ENCODE assay signal across 8 cellular contexts in genomic region chr17:4365628-4366311, GRCh38. TPM values are rescaled to one million over a fixed set of nuclear protein-coding genes. Genes with fewer than 3 reads are reported as not detected.
DNase-seq lines count a peak whose midpoint lies in the region; ATAC-seq and TF ChIP-seq lines count a peak whose summit lies in the region.

No MANE protein-coding gene starts in this region.

- CTCF ChIA-PET in activated CD4-positive, alpha-beta T cell treated with anti-CD3 and anti-CD28 coated beads for 36 hours (lab: Charles Lee): interaction anchor here (0.7 to 1.1 kb wide), 2 partner anchors 55 to 152 kb away, joined by 3 read pairs; no protein-coding TSS in a partner anchor
- CTCF ChIA-PET in SK-N-SH (lab: Yijun Ruan, JAX): interaction anchor here (1.3 to 3.6 kb wide), 5 partner anchors 23 to 150 kb away, joined by 3 to 18 read pairs (median 5); partner anchors contain the start of gene ANKFY1

- H3K27ac ChIP-seq in SK-N-SH (ENCODE audit: low read depth in 2 of 2, low read length in 1 of 2): peak overlapping the region; percentile 78 to 89
- H3K27ac ChIP-seq in liver (ENCODE audit: low read depth in 1 of 2, low read length in 2 of 2): peak overlapping the region; percentile 93 to 95

- POLR2A ChIA-PET in activated CD4-positive, alpha-beta T cell treated with anti-CD3 and anti-CD28 coated beads for 36 hours (lab: Charles Lee): no interaction called here
- POLR2A ChIA-PET in SK-N-SH (lab: Yijun Ruan, JAX): interaction anchor here (0.5 kb wide), 1 partner anchor 10 kb away, joined by 4 read pairs; no protein-coding TSS in a partner anchor

- H3K79me2 ChIP-seq in SK-N-SH (ENCODE audit: insufficient read depth): peaks cover 56% of the 10 kb centered on the region

- TF ChIP-seq EP300 in SK-N-SH (IDR thresholded peaks at IDR 0.05; ENCODE audit: borderline replicate concordance in 1 of 2, low read depth in 1 of 2, low read length in 1 of 2): no peak

- peaks cover 31% of the 10 kb centered on the region for H3K4me1 Mint-ChIP-seq in activated CD4-positive, alpha-beta T cell treated with anti-CD3 and anti-CD28 coated beads for 36 hours

- H4K20me1 ChIP-seq in SK-N-SH (ENCODE audit: insufficient read depth): peaks cover 40% of the 10 kb centered on the region

- 2% methylated on average over 30 of the region's 81 CpGs for WGBS in SK-N-SH (ENCODE audit: low lambda C conversion rate)
- WGBS in liver: under 1% methylated on average over 81 of the region's 81 CpGs

- H3K9me3 ChIP-seq in SK-N-SH: no peaks in the 10 kb centered on the region
- no peaks in the 10 kb centered on the region for H3K9me3 ChIP-seq in liver (ENCODE audit: control insufficient read depth in 4 of 4, low read length in 3 of 4)

- no peaks in the 10 kb centered on the region for H3K27me3 Mint-ChIP-seq in activated CD4-positive, alpha-beta T cell treated with anti-CD3 and anti-CD28 coated beads for 36 hours

- H3K27me3 ChIP-seq in SK-N-SH (ENCODE audit: insufficient read depth) (no peaks in the 10 kb centered on the region), liver (ENCODE audit: control insufficient read depth in 4 of 4, insufficient read depth in 4 of 4, low read length in 3 of 4) (no peaks in the 10 kb centered on the region)

- intact Hi-C loops in activated CD4-positive, alpha-beta T cell treated with anti-CD3 and anti-CD28 coated beads for 36 hours (cut with DNase I, micrococcal nuclease): loop anchor here (1.0 to 10.0 kb wide), 20 partner anchors 10 to 1963 kb away; partner anchors contain the start of genes ANKFY1 (in 2 of the 2), CYB5D2 (in 2 of the 2), ZZEF1 (in 2 of the 2) and ARRB2 (in 1 of the 2)

- no peak overlapping the region for H3K27ac Mint-ChIP-seq in activated CD4-positive, alpha-beta T cell treated with anti-CD3 and anti-CD28 coated beads for 36 hours

- H3K4me2 ChIP-seq in SK-N-SH: peak overlapping the region; percentile 86

- no peaks in the 10 kb centered on the region for H3K9me3 Mint-ChIP-seq in activated CD4-positive, alpha-beta T cell treated with anti-CD3 and anti-CD28 coated beads for 36 hours (ENCODE audit: low read depth)

- H2AFZ ChIP-seq in SK-N-SH (ENCODE audit: low read depth): no peak overlapping the region; the same call in 1 of the 2 replicates

- H3K4me1 ChIP-seq in SK-N-SH (ENCODE audit: control insufficient read depth in 1 of 2, insufficient read depth in 2 of 2, low read depth in 1 of 2, low read length in 1 of 2) (peaks cover 3 to 4% of the 10 kb centered on the region in 2 experiments; a peak in 1 of 4 replicates), liver (ENCODE audit: control insufficient read depth in 4 of 4, insufficient read depth in 4 of 4, low read length in 3 of 4) (peaks cover 6 to 14% (median 8%) of the 10 kb centered on the region in 4 donors)

- H3K9me2 ChIP-seq in SK-N-SH: no peaks in the 10 kb centered on the region

- TF ChIP-seq CTCF in SK-N-SH (IDR thresholded peaks at IDR 0.05) (no peak), choroid plexus epithelial cell (conservative IDR thresholded peaks at IDR 0.05; ENCODE audit: low read depth, low read length) (no peak), liver (IDR thresholded peaks at IDR 0.05; ENCODE audit: low read depth, low read length, missing input control) (no peak)

- peak; percentile 1 for ATAC-seq in activated CD4-positive, alpha-beta T cell treated with anti-CD3 and anti-CD28 coated beads for 36 hours
- ATAC-seq in HG03045 (IDR thresholded peaks at IDR 0.05; ENCODE audit: unreplicated experiment): peak; percentile 25

- peak; percentile 64 for DNase-seq in activated CD4-positive, alpha-beta T cell treated with anti-CD3 and anti-CD28 coated beads for 36 hours
- DNase-seq in activated CD4-positive, alpha-beta T cell treated with anti-CD3 and anti-CD28 coated beads, Interleukin-2, amount 50 U/mL, for 1 hour: no peak
- peak; percentile 76 for DNase-seq in SK-N-SH
- DNase-seq in choroid plexus epithelial cell (ENCODE audit: low read depth): no peak
- peak; percentile 6 for DNase-seq in stimulated activated CD8-positive, alpha-beta memory T cell treated with anti-CD3 and anti-CD28 coated beads, Interleukin-15, amount 100 ng/mL, for 24 hours (ENCODE audit: low read depth)
- DNase-seq in dedifferentiated amniotic fluid mesenchymal stem cell (ENCODE audit: extremely low spot score): no peak

- H3K9ac ChIP-seq in SK-N-SH: peak overlapping the region; percentile 96
- H3K9ac ChIP-seq in liver (ENCODE audit: low read depth in 1 of 2, low read length in 2 of 2): peak overlapping the region; percentile 48 to 89

- H3F3A ChIP-seq in SK-N-SH (replicated peaks; ENCODE audit: insufficient read depth): peaks cover 14% of the 10 kb centered on the region

- peaks cover 0 to 9% of the 10 kb centered on the region in 2 experiments for H3K36me3 ChIP-seq in SK-N-SH (replicated peaks in 1 of 2; ENCODE audit: control insufficient read depth in 1 of 2, insufficient read depth in 2 of 2, low read length in 1 of 2)
- peaks cover 0 to 2% (median 0%) of the 10 kb centered on the region in 4 donors for H3K36me3 ChIP-seq in liver (ENCODE audit: control insufficient read depth in 4 of 4, insufficient read depth in 3 of 4, low read depth in 1 of 4, low read length in 3 of 4)

- H3K4me3 Mint-ChIP-seq in activated CD4-positive, alpha-beta T cell treated with anti-CD3 and anti-CD28 coated beads for 36 hours: peak overlapping the region; percentile 28

- peaks cover 21% of the 10 kb centered on the region for H3K36me3 Mint-ChIP-seq in activated CD4-positive, alpha-beta T cell treated with anti-CD3 and anti-CD28 coated beads for 36 hours (ENCODE audit: low read depth)

- TF ChIP-seq RAD21 in SK-N-SH (IDR thresholded peaks at IDR 0.05; ENCODE audit: low read length) (no peak), liver (IDR thresholded peaks at IDR 0.05) (no peak)

- H3K4me3 ChIP-seq in SK-N-SH (ENCODE audit: low read depth in 2 of 2, low read length in 1 of 2) (peak overlapping the region; percentile 72 to 89), choroid plexus epithelial cell (ENCODE audit: low read depth, low read length) (peak overlapping the region; percentile 81), liver (ENCODE audit: low read depth in 1 of 3, low read length in 3 of 3) (peak overlapping the region; percentile 75 to 100 (median 80))

TF ChIP-seq in SK-N-SH, 30 proteins besides CTCF, POLR2A, EP300 and RAD21:
- TF ChIP-seq SMC3 (IDR thresholded peaks at IDR 0.05; ENCODE audit: low read depth, low read length): no peak
- no peak for TF ChIP-seq TEAD4 (IDR thresholded peaks at IDR 0.05; ENCODE audit: borderline replicate concordance, insufficient read depth)
- TF ChIP-seq IRF3 (IDR thresholded peaks at IDR 0.05; ENCODE audit: low read depth, low read length): no peak
- no peak for TF ChIP-seq TCF12 (IDR thresholded peaks at IDR 0.05)
- TF ChIP-seq CHD2 (IDR thresholded peaks at IDR 0.05; ENCODE audit: low read length, partially characterized antibody): peak; percentile 84
- TF ChIP-seq MXI1 (IDR thresholded peaks at IDR 0.05; ENCODE audit: low read depth, low read length): no peak

TF ChIP-seq in liver, 16 proteins besides CTCF, POLR2A, EP300 and RAD21:
- TF ChIP-seq HNF4G (IDR thresholded peaks at IDR 0.05) (no peak), GABPA (IDR thresholded peaks at IDR 0.05 in 1 of 2, conservative IDR thresholded peaks at IDR 0.05 in 1 of 2) (no peak), TAF1 (conservative IDR thresholded peaks at IDR 0.05) (no peak), HNF4A (conservative IDR thresholded peaks at IDR 0.05) (no peak), RXRA (IDR thresholded peaks at IDR 0.05) (no peak), JUND (IDR thresholded peaks at IDR 0.05) (no peak), ZBTB33 (IDR thresholded peaks at IDR 0.05) (no peak), MAX (IDR thresholded peaks at IDR 0.05) (no peak), NR2F2 (IDR thresholded peaks at IDR 0.05) (no peak), FOXA1 (IDR thresholded peaks at IDR 0.05) (no peak), ATF3 (IDR thresholded peaks at IDR 0.05) (no peak), EGR1 (IDR thresholded peaks at IDR 0.05; ENCODE audit: low read depth in 2 of 2) (no peak), YY1 (IDR thresholded peaks at IDR 0.05) (no peak), SP1 (IDR thresholded peaks at IDR 0.05) (no peak), FOXA2 (IDR thresholded peaks at IDR 0.05) (no peak)
TF ChIP-seq in liver: peak in this region for 0.

RNA-seq across cellular contexts. Expression of gene UBE2G1, which starts 0.7 kb away (rescaled TPM):
- total RNA-seq in activated CD4-positive, alpha-beta T cell treated with anti-CD3 and anti-CD28 coated beads for 36 hours: 10 to 100 TPM; 51.0 to 52.9 TPM
- polyA plus RNA-seq in SK-N-SH (2012; rRNA removed) (23.2 and 26.2 TPM in 2 replicates), liver (10 to 100 TPM; 19.9 to 20.4 TPM)
- polyA plus RNA-seq in SK-N-SH (2012; cell fraction: cytosol; rRNA removed): 34.1 and 38.8 TPM in 2 replicates
- polyA plus RNA-seq in SK-N-SH (2012; cell fraction: nucleus; rRNA removed): 12.0 and 18.0 TPM in 2 replicates
- total RNA-seq in liver: 10 to 100 TPM; 22.2 to 25.3 TPM

Comparison
In these comparisons a context has a peak if more than half of its experiments do, and no peak if none do; other contexts are left out.
1. DNase-seq: peak in activated CD4-positive, alpha-beta T cell treated with anti-CD3 and anti-CD28 coated beads for 36 hours (single experiment), SK-N-SH (single experiment) and stimulated activated CD8-positive, alpha-beta memory T cell treated with anti-CD3 and anti-CD28 coated beads, Interleukin-15, amount 100 ng/mL, for 24 hours (single experiment); none in activated CD4-positive, alpha-beta T cell treated with anti-CD3 and anti-CD28 coated beads, Interleukin-2, amount 50 U/mL, for 1 hour (single experiment), choroid plexus epithelial cell (single experiment) and dedifferentiated amniotic fluid mesenchymal stem cell (single experiment).
2. Peak in every context shown above with its lines, with median percentiles within 50 percentile points of each other: H3K4me3 ChIP-seq.